ENCODE assay signal across 4 cellular contexts in the genomic region with DNA sequence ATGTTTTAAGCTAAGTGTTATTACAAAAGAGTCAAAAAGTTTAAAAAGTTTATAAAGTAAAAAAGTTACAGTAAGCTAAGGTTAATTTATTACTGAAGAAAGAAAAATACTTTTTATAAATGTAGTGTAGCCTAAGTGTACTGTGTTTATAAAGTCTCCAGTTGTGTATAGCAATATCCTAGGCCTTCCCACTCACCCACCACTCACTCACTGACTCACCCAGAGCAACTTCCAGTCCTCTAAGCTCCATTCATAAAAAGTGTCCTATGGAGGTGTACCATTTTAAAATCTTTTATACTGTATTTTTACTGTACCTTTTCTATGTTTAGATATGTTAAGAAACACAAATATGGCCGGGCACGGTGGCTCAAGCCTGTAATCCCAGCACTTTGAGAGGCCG. TPM values are rescaled to one million over a fixed set of nuclear protein-coding genes. Genes with fewer than 3 reads are reported as not detected.
"Had no signal": no experiment of that assay in that cellular context is flagged by ENCODE, and none has a peak within 500 bp of the region (broad histone marks: within the 10 kb centered on the region; RNA-seq: fewer than 3 reads in every experiment).

No MANE protein-coding gene starts in this region.

RNA-seq across cellular contexts. Expression of gene NEIL3, which starts 4.8 kb away (rescaled TPM):
- total RNA-seq: thoracic aorta, tibial nerve, ureter had no signal
- polyA plus RNA-seq: right cardiac atrium had no signal
